In the genomic region with DNA sequence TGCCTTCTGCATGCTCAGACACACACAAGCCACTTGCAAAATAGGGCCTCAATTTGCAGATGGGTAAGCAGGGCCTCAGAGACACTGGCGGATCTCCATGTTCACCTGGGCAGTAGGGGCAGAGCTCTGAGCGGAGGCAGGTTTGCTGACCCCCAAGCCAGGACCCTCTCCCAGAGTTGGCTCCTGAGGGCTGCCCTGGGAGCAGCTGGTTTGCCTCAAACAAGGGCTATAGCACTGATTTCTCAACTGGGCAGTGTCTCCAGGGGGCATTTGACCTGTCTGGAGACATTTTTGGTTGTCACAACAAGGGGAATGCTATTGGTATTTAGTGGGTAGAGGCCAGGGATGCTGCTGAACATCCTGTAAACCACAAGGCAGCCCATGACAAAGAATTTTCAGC, we compare ENCODE assay signal across 23 cellular contexts. TPM values are rescaled to one million over a fixed set of nuclear protein-coding genes. Genes with fewer than 3 reads are reported as not detected.
"Had no signal": no experiment of that assay in that cellular context is flagged by ENCODE, and none has a peak within 500 bp of the region (broad histone marks: within the 10 kb centered on the region; RNA-seq: fewer than 3 reads in every experiment).

No MANE protein-coding gene starts in this region.

- H3K9me3 ChIP-seq: esophagus squamous epithelium, gastrocnemius medialis, sigmoid colon, transverse colon had no signal

- H3K4me3 ChIP-seq: esophagus squamous epithelium, gastrocnemius medialis, sigmoid colon, transverse colon had no signal

- H3K27me3 ChIP-seq: brain microvascular endothelial cell had no signal

- H3K4me1 ChIP-seq: esophagus squamous epithelium, gastrocnemius medialis, transverse colon had no signal

- ATAC-seq: effector memory CD8-positive, alpha-beta T cell; gastrocnemius medialis; left cardiac atrium; stimulated activated naive CD8-positive, alpha-beta T cell treated with anti-CD3 and anti-CD28 coated beads, Interleukin-15, amount 100 ng/mL, for 72 hours had no signal

- FAIRE-seq: islet of Langerhans had no signal

- H3K27ac ChIP-seq: brain microvascular endothelial cell, esophagus squamous epithelium, gastrocnemius medialis, sigmoid colon, transverse colon had no signal

- H3K4me3 Mint-ChIP-seq: activated naive CD4-positive, alpha-beta T cell treated with anti-CD3 and anti-CD28 coated beads, Interleukin-2, amount 50 U/mL, for 24 hours; effector memory CD8-positive, alpha-beta T cell; naive B cell; stimulated activated naive CD8-positive, alpha-beta T cell treated with anti-CD3 and anti-CD28 coated beads, Interleukin-15, amount 100 ng/mL, for 72 hours had no signal

- H3K27ac Mint-ChIP-seq: activated naive CD4-positive, alpha-beta T cell treated with anti-CD3 and anti-CD28 coated beads, Interleukin-2, amount 50 U/mL, for 24 hours; effector memory CD8-positive, alpha-beta T cell; naive B cell; stimulated activated naive CD8-positive, alpha-beta T cell treated with anti-CD3 and anti-CD28 coated beads, Interleukin-15, amount 100 ng/mL, for 72 hours had no signal

- DNase-seq: activated CD4-positive, alpha-beta T cell treated with anti-CD3 and anti-CD28 coated beads, Interleukin-2, amount 50 U/mL, for 4 hours; activated gamma-delta T cell; activated T-cell treated with anti-CD3 and anti-CD28 coated beads for 4 hours; anterior cingulate cortex; brain microvascular endothelial cell; caudate nucleus; effector memory CD8-positive, alpha-beta T cell; esophagus squamous epithelium; gastrocnemius medialis; hypothalamus; left cardiac atrium; mesendoderm; naive B cell; nucleus accumbens; posterior cingulate gyrus; sigmoid colon; stimulated activated CD4-positive, alpha-beta T cell treated with anti-CD3 and anti-CD28 coated beads, Interleukin-4, amount 100 ng/mL, for 1 hour; stimulated activated naive CD8-positive, alpha-beta T cell treated with anti-CD3 and anti-CD28 coated beads, Interleukin-15, amount 100 ng/mL, for 72 hours; T-helper 9 cell; transverse colon had no signal

- H3K4me1 Mint-ChIP-seq: activated naive CD4-positive, alpha-beta T cell treated with anti-CD3 and anti-CD28 coated beads, Interleukin-2, amount 50 U/mL, for 24 hours; naive B cell; stimulated activated naive CD8-positive, alpha-beta T cell treated with anti-CD3 and anti-CD28 coated beads, Interleukin-15, amount 100 ng/mL, for 72 hours had no signal

- H3K9me3 Mint-ChIP-seq: activated naive CD4-positive, alpha-beta T cell treated with anti-CD3 and anti-CD28 coated beads, Interleukin-2, amount 50 U/mL, for 24 hours; effector memory CD8-positive, alpha-beta T cell; stimulated activated naive CD8-positive, alpha-beta T cell treated with anti-CD3 and anti-CD28 coated beads, Interleukin-15, amount 100 ng/mL, for 72 hours had no signal

- H3K36me3 ChIP-seq: brain microvascular endothelial cell, esophagus squamous epithelium, gastrocnemius medialis, sigmoid colon, transverse colon had no signal

- H3K36me3 Mint-ChIP-seq: activated naive CD4-positive, alpha-beta T cell treated with anti-CD3 and anti-CD28 coated beads, Interleukin-2, amount 50 U/mL, for 24 hours; naive B cell had no signal

RNA-seq across cellular contexts. Expression of gene GLI2, which starts 11.6 kb away (rescaled TPM):
- total RNA-seq: activated CD8-positive, alpha-beta memory T cell treated with anti-CD3 and anti-CD28 coated beads for 36 hours had no signal
